ENCODE assay signal across 1 cellular context in genomic region chr12:68804654-68805591, GRCh38.
TF ChIP-seq lines count a peak whose summit lies in the region.

No MANE protein-coding gene starts in this region.

TF ChIP-seq in HepG2, 621 proteins besides CTCF, POLR2A, EP300 and RAD21 (continued from another document and continues in another):
- TF ChIP-seq U2AF1 (optimal IDR thresholded peaks at IDR 0.05; ENCODE audit: low read depth, low read length) (no peak), TRAFD1 (CRISPR knock-in tag; IDR thresholded peaks at IDR 0.05; ENCODE audit: borderline replicate concordance) (no peak), SOX5 (CRISPR knock-in tag; IDR thresholded peaks at IDR 0.05; ENCODE audit: borderline replicate concordance) (peak; percentile 71; the same call in 1 of the 2 replicates), SMAD1 (CRISPR knock-in tag; IDR thresholded peaks at IDR 0.05; ENCODE audit: borderline replicate concordance, low read depth) (peak; percentile 53; the same call in 1 of the 2 replicates), HNRNPUL1 (IDR thresholded peaks at IDR 0.05; ENCODE audit: low read depth, low read length) (no peak), RNF2 (conservative IDR thresholded peaks at IDR 0.05; ENCODE audit: low read depth) (no peak), ZHX1 (CRISPR knock-in tag; IDR thresholded peaks at IDR 0.05; ENCODE audit: low read depth) (peak; percentile 91), ZNF746 (CRISPR knock-in tag; IDR thresholded peaks at IDR 0.05) (peak; percentile 91), MEF2D (CRISPR knock-in tag; IDR thresholded peaks at IDR 0.05) (peak; percentile 92), MLLT10 (CRISPR knock-in tag; IDR thresholded peaks at IDR 0.05) (0 out of 2 replicates have a peak, but pooled peaks have one; percentile 60), JUND (CRISPR knock-in tag; IDR thresholded peaks at IDR 0.05) (peak; percentile 63), PHB2 (IDR thresholded peaks at IDR 0.05; ENCODE audit: partially characterized antibody) (no peak), TMF1 (CRISPR knock-in tag; IDR thresholded peaks at IDR 0.05; ENCODE audit: low read depth) (no peak), EED (CRISPR knock-in tag; IDR thresholded peaks at IDR 0.05) (no peak), ZNF160 (CRISPR knock-in tag; IDR thresholded peaks at IDR 0.05) (peak; percentile 74; the same call in 1 of the 2 replicates), CHD4 (IDR thresholded peaks at IDR 0.05; ENCODE audit: borderline replicate concordance, low read length) (no peak), ZNF768 (CRISPR knock-in tag; IDR thresholded peaks at IDR 0.05) (peak; percentile 55; the same call in 1 of the 2 replicates), ZBTB39 (CRISPR knock-in tag; IDR thresholded peaks at IDR 0.05) (no peak), ZNF253 (CRISPR knock-in tag; IDR thresholded peaks at IDR 0.05; ENCODE audit: borderline replicate concordance) (peak; percentile 68; the same call in 1 of the 2 replicates), ZNF17 (CRISPR knock-in tag; IDR thresholded peaks at IDR 0.05) (no peak), SPEN (CRISPR knock-in tag; IDR thresholded peaks at IDR 0.05; ENCODE audit: low read depth) (peak; percentile 85), ZNF207 (IDR thresholded peaks at IDR 0.05; ENCODE audit: borderline replicate concordance) (no peak), SRSF4 (IDR thresholded peaks at IDR 0.05; ENCODE audit: low read depth, low read length, poor library complexity, severe bottlenecking) (no peak), CREB3 (CRISPR knock-in tag; IDR thresholded peaks at IDR 0.05) (no peak), BRF2 (CRISPR knock-in tag; IDR thresholded peaks at IDR 0.05) (peak; percentile 61; the same call in 1 of the 2 replicates), NPAS2 (CRISPR knock-in tag; IDR thresholded peaks at IDR 0.05; ENCODE audit: borderline replicate concordance) (no peak), ZNF800 (CRISPR knock-in tag; IDR thresholded peaks at IDR 0.05) (no peak), FOSL2 (CRISPR knock-in tag; IDR thresholded peaks at IDR 0.05) (peak; percentile 70), DMAP1 (CRISPR knock-in tag; IDR thresholded peaks at IDR 0.05) (peak; percentile 60; the same call in 1 of the 2 replicates), ZNF329 (CRISPR knock-in tag; IDR thresholded peaks at IDR 0.05; ENCODE audit: low read depth) (no peak), SIX4 (CRISPR knock-in tag; IDR thresholded peaks at IDR 0.05) (peak; percentile 70; the same call in 1 of the 2 replicates), ZSCAN31 (CRISPR knock-in tag; IDR thresholded peaks at IDR 0.05; ENCODE audit: low read depth) (no peak; the same call in 1 of the 2 replicates), ZNF264 (CRISPR knock-in tag; IDR thresholded peaks at IDR 0.05) (0 out of 2 replicates have a peak, but pooled peaks have one; percentile 12), ZBTB14 (CRISPR knock-in tag; IDR thresholded peaks at IDR 0.05) (no peak), ZNF772 (CRISPR knock-in tag; IDR thresholded peaks at IDR 0.05) (peak; percentile 57; the same call in 1 of the 2 replicates), ZNF350 (CRISPR knock-in tag; IDR thresholded peaks at IDR 0.05; ENCODE audit: borderline replicate concordance, low read depth) (peak; percentile 93), ONECUT2 (CRISPR knock-in tag; IDR thresholded peaks at IDR 0.05) (no peak), CSRNP2 (CRISPR knock-in tag; conservative IDR thresholded peaks at IDR 0.05; ENCODE audit: low read depth) (no peak), ZFYVE20 (CRISPR knock-in tag; IDR thresholded peaks at IDR 0.05; ENCODE audit: borderline replicate concordance, low read depth) (no peak), ZNF10 (CRISPR knock-in tag; IDR thresholded peaks at IDR 0.05; ENCODE audit: borderline replicate concordance, low read depth) (no peak), ZBTB8A (CRISPR knock-in tag; IDR thresholded peaks at IDR 0.05; ENCODE audit: borderline replicate concordance, low read depth) (no peak), ZNF672 (CRISPR knock-in tag; IDR thresholded peaks at IDR 0.05) (no peak), AKNA (CRISPR knock-in tag; IDR thresholded peaks at IDR 0.05; ENCODE audit: borderline replicate concordance) (no peak), TOE1 (CRISPR knock-in tag; IDR thresholded peaks at IDR 0.05) (no peak)
